8 cellular contexts compared by ENCODE assay signal in genomic region chr17:57874434-57875108, GRCh38. TPM values are rescaled to one million over a fixed set of nuclear protein-coding genes. Genes with fewer than 3 reads are reported as not detected.
DNase-seq lines count a peak whose midpoint lies in the region; ATAC-seq, FAIRE-seq and TF ChIP-seq lines count a peak whose summit lies in the region.

No MANE protein-coding gene starts in this region.

- peak overlapping the region; percentile 15 for H3K4me3 Mint-ChIP-seq in activated T-cell treated with anti-CD3 and anti-CD28 coated beads, Interleukin-2, amount 50 U/mL, for 24 hours
- peak overlapping the region in 7 of 8 donors; percentile 5 to 89 (median 64) for H3K4me3 Mint-ChIP-seq in naive B cell

- H3K27ac ChIP-seq in A549 (peak overlapping the region; percentile 92 to 95), IMR-90 (ENCODE audit: insufficient read depth, low read length) (peak overlapping the region; percentile 89), tibial artery (peak overlapping the region; percentile 79 to 84)

- H3K27ac Mint-ChIP-seq in activated T-cell treated with anti-CD3 and anti-CD28 coated beads, Interleukin-2, amount 50 U/mL, for 24 hours = no peak overlapping the region
- no peak overlapping the region for H3K27ac Mint-ChIP-seq in naive B cell

- TF ChIP-seq CTCF in A549 (IDR thresholded peaks at IDR 0.05) (no peak), IMR-90 (conservative IDR thresholded peaks at IDR 0.05; ENCODE audit: low read depth, low read length) (no peak), tibial artery (IDR thresholded peaks at IDR 0.05) (no peak)

- peaks cover 13 to 58% of the 10 kb centered on the region in 2 experiments for H3K79me1 ChIP-seq in IMR-90 (ENCODE audit: low read depth in 1 of 2, low read length in 2 of 2)

- H3K4ac ChIP-seq in IMR-90 (ENCODE audit: low read depth, low read length) = peak overlapping the region; percentile 100

- peak overlapping the region; percentile 100 for H2AK5ac ChIP-seq in IMR-90 (ENCODE audit: low read depth, low read length)

- H3K23ac ChIP-seq in IMR-90 (ENCODE audit: low read depth, low read length) = peak overlapping the region; percentile 97

- H3K9me3 ChIP-seq in A549 = no peaks in the 10 kb centered on the region
- no peaks in the 10 kb centered on the region for H3K9me3 ChIP-seq in IMR-90 (ENCODE audit: control insufficient read depth, insufficient read depth, low read length)
- H3K9me3 ChIP-seq in tibial artery = no peaks in the 10 kb centered on the region

- peak overlapping the region; percentile 92 for H3K56ac ChIP-seq in IMR-90 (ENCODE audit: extremely low read depth, insufficient read depth, low read length)

- H3K4me3 ChIP-seq in A549 (no peak overlapping the region), IMR-90 (ENCODE audit: insufficient read depth, low read depth, low read length) (no peak overlapping the region), tibial artery (peak overlapping the region; percentile 34 to 43)

- peak overlapping the region; percentile 98 for H2BK15ac ChIP-seq in IMR-90 (ENCODE audit: low read depth, low read length)

- H3K27me3 Mint-ChIP-seq in activated T-cell treated with anti-CD3 and anti-CD28 coated beads, Interleukin-2, amount 50 U/mL, for 24 hours = peaks cover 36% of the 10 kb centered on the region
- H3K27me3 Mint-ChIP-seq in naive B cell = peaks cover 50 to 67% (median 65%) of the 10 kb centered on the region in 3 donors

- TF ChIP-seq RAD21 in A549 (conservative IDR thresholded peaks at IDR 0.05 in 1 of 2, IDR thresholded peaks at IDR 0.05 in 1 of 2) (no peak), IMR-90 (IDR thresholded peaks at IDR 0.05; ENCODE audit: low read length) (no peak; the same call in 1 of the 2 replicates)

- peak overlapping the region; percentile 96 for H2AK9ac ChIP-seq in IMR-90 (replicated peaks; ENCODE audit: low read depth, low read length, poor library complexity)

- ATAC-seq in A549 (no peak), IMR-90 (ENCODE audit: low read depth) (peak; percentile 61), naive B cell (ENCODE audit: low read depth in 2 of 2) (peak; percentile 57 to 73)

- POLR2A ChIA-PET in A549 (lab: Yijun Ruan, JAX) (interaction anchor here (0.6 to 3.7 kb wide), 16 partner anchors 14 to 208 kb away, joined by 3 to 25 read pairs (median 6); partner anchors contain the start of genes MRPS23, SRSF1 and VEZF1), IMR-90 (lab: Charles Lee; ENCODE audit: unreplicated experiment) (interaction anchor here (0.7 to 2.2 kb wide), 9 partner anchors 13 to 125 kb away, joined by 3 to 15 read pairs (median 4); partner anchors contain the start of gene CUEDC1)

- peak overlapping the region; percentile 99 for H2BK120ac ChIP-seq in IMR-90 (ENCODE audit: low read depth, low read length)

- peak overlapping the region; percentile 80 to 95 for H4K8ac ChIP-seq in IMR-90 (ENCODE audit: low read depth in 2 of 2, low read length in 2 of 2)

- dilution Hi-C loops in IMR-90 (cut with HindIII; ENCODE audit: low sequenced_read_pairs, unreplicated experiment) = loop anchor here (25.0 kb wide), 1 partner anchor 113 kb away; the partner anchor contains the start of gene VEZF1

- intact Hi-C loops in IMR-90 (cut with micrococcal nuclease) (loop anchor here (1.0 to 2.0 kb wide), 5 partner anchors 13 to 113 kb away; partner anchors contain the start of gene CUEDC1), tibial artery (cut with DNase I; ENCODE audit: low total_unique reads) (loop anchor here (5.0 kb wide), 1 partner anchor 78 kb away; no protein-coding TSS in a partner anchor)

- no peak for FAIRE-seq in A549 (lab: Jason Lieb, UNC)

- H3K9me3 Mint-ChIP-seq in activated T-cell treated with anti-CD3 and anti-CD28 coated beads, Interleukin-2, amount 50 U/mL, for 24 hours = no peaks in the 10 kb centered on the region
- H3K9me3 Mint-ChIP-seq in naive B cell = no peaks in the 10 kb centered on the region

- CTCF ChIA-PET in A549 (lab: Yijun Ruan, JAX) = interaction anchor here (0.6 to 48.7 kb wide), 19 partner anchors 15 to 298 kb away, joined by 3 to 1377 read pairs (median 6); partner anchors contain the start of genes CUEDC1, MRPS23, SRSF1 and VEZF1
- CTCF ChIA-PET in IMR-90 (lab: Yijun Ruan, JAX) = interaction anchor here (0.8 to 2.0 kb wide), 12 partner anchors 15 to 238 kb away, joined by 3 to 7 read pairs (median 3); no protein-coding TSS in a partner anchor

- H3K4me2 ChIP-seq in A549 (peak overlapping the region; percentile 64), IMR-90 (ENCODE audit: low read depth, low read length) (peak overlapping the region; percentile 64)

- peak overlapping the region; percentile 99 for H4K91ac ChIP-seq in IMR-90 (ENCODE audit: insufficient read depth, low read depth, low read length)

- peak overlapping the region; percentile 98 for H2BK5ac ChIP-seq in IMR-90 (ENCODE audit: low read depth, low read length, poor library complexity, severe bottlenecking)

- no peaks in the 10 kb centered on the region for H3K36me3 Mint-ChIP-seq in activated T-cell treated with anti-CD3 and anti-CD28 coated beads, Interleukin-2, amount 50 U/mL, for 24 hours (ENCODE audit: low read depth)
- no peaks in the 10 kb centered on the region for H3K36me3 Mint-ChIP-seq in naive B cell

- WGBS in A549 (ENCODE audit: missing lambda C conversion rate) = 88% methylated on average over 30 of the region's 30 CpGs
- 0% methylated on average over 10 of the region's 30 CpGs; no CpG with 5 or more reads in 1 of the 2 experiments for WGBS in IMR-90 (ENCODE audit: extremely low coverage in 2 of 2, insufficient read length in 1 of 2), 2 experiments

- in situ Hi-C loops in IMR-90 (cut with MboI; ENCODE audit: low sequenced_read_pairs) = loop anchor here (25.0 kb wide), 1 partner anchor 463 kb away; the partner anchor contains the start of gene TSPOAP1

- peak overlapping the region; percentile 70 for H3K9ac ChIP-seq in IMR-90 (ENCODE audit: low read depth, low read length)

- DNase-seq in A549 (ENCODE audit: low read depth in 1 of 2, low spot score in 1 of 2) = no peak
- peak; percentile 95 for DNase-seq in IMR-90
- peak; percentile 64 for DNase-seq in activated T-cell treated with anti-CD3 and anti-CD28 coated beads, Interleukin-2, amount 50 U/mL, for 24 hours
- peak; percentile 95 for DNase-seq in fibroblast of peridontal ligament (ENCODE audit: extremely low read depth)
- DNase-seq in naive B cell = no peak
- DNase-seq in tibial artery = peak; percentile 74 to 89
- no peak for DNase-seq in COLO668 (lab: John Stamatoyannopoulos, UW; ENCODE audit: unreplicated experiment)
- DNase-seq in NCI-H1436 treated with DMSO at 0.1 percent for 48 hours (lab: John Stamatoyannopoulos, UW) = no peak

- H3K4me1 ChIP-seq in A549 (peaks cover 95% of the 10 kb centered on the region), IMR-90 (ENCODE audit: control insufficient read depth, insufficient read depth, low read length) (peaks cover 49% of the 10 kb centered on the region), tibial artery (peaks cover 5 to 61% (median 58%) of the 10 kb centered on the region in 4 donors)

- TF ChIP-seq POLR2A in A549 (IDR thresholded peaks at IDR 0.05; ENCODE audit: low read length) (no peak), IMR-90 (IDR thresholded peaks at IDR 0.05; ENCODE audit: low read depth, low read length) (no peak)

- peak overlapping the region; percentile 68 for H2AFZ ChIP-seq in IMR-90 (replicated peaks; ENCODE audit: low read length, poor library complexity)

- H2BK20ac ChIP-seq in IMR-90 (ENCODE audit: low read depth, low read length) = peak overlapping the region; percentile 95

- H3K36me3 ChIP-seq in IMR-90 (ENCODE audit: control insufficient read depth, insufficient read depth, low read length) = peaks cover 32% of the 10 kb centered on the region
- H3K36me3 ChIP-seq in tibial artery = peaks cover 25 to 47% (median 38%) of the 10 kb centered on the region in 3 donors

- H3K4me1 Mint-ChIP-seq in activated T-cell treated with anti-CD3 and anti-CD28 coated beads, Interleukin-2, amount 50 U/mL, for 24 hours (ENCODE audit: low read depth) = peaks cover 38% of the 10 kb centered on the region
- H3K4me1 Mint-ChIP-seq in naive B cell = peaks cover 19 to 25% (median 20%) of the 10 kb centered on the region in 3 donors

- H3K18ac ChIP-seq in IMR-90 (ENCODE audit: low read depth, low read length) = peak overlapping the region; percentile 79

- H3K14ac ChIP-seq in IMR-90 (replicated peaks; ENCODE audit: low read depth, low read length) = peak overlapping the region; percentile 98

- peak overlapping the region; percentile 83 for H4K5ac ChIP-seq in IMR-90 (ENCODE audit: low read depth, low read length)

- H3K27me3 ChIP-seq in IMR-90 (ENCODE audit: control insufficient read depth, insufficient read depth, low read length) (no peaks in the 10 kb centered on the region), tibial artery (no peaks in the 10 kb centered on the region)

- H4K20me1 ChIP-seq in IMR-90 (ENCODE audit: insufficient read depth, low read length) = no peaks in the 10 kb centered on the region

- peaks cover 35% of the 10 kb centered on the region for H3K9me1 ChIP-seq in IMR-90 (ENCODE audit: insufficient read depth, low read length)

- no peak for TF ChIP-seq EP300 in A549 (IDR thresholded peaks at IDR 0.05)

- no TSS peak for BruUV-seq in IMR-90 (replicated peaks; lab: Mats Ljungman, UMichigan)

TF ChIP-seq in A549, 52 proteins besides CTCF, POLR2A, EP300 and RAD21:
- TF ChIP-seq HEYL (CRISPR knock-in tag; IDR thresholded peaks at IDR 0.05) (no peak), MAFK (IDR thresholded peaks at IDR 0.05; ENCODE audit: partially characterized antibody) (peak; percentile 9)

TF ChIP-seq in IMR-90, 13 proteins besides CTCF, POLR2A, EP300 and RAD21 (continues in another document):
- TF ChIP-seq MAZ (IDR thresholded peaks at IDR 0.05; ENCODE audit: borderline replicate concordance, low read depth, low read length) = peak; percentile 97
- TF ChIP-seq MXI1 (IDR thresholded peaks at IDR 0.05; ENCODE audit: borderline replicate concordance, low read depth, low read length) = peak; percentile 97
- peak; percentile 89 for TF ChIP-seq MAFK (IDR thresholded peaks at IDR 0.05; ENCODE audit: low read depth, low read length)

RNA-seq across cellular contexts. Expression of gene MRPS23, which starts 24.7 kb away (rescaled TPM):
- polyA plus RNA-seq in A549 (2011; rRNA removed) = 73.2 and 110 TPM in 2 replicates
- polyA plus RNA-seq in A549 (2012; cell fraction: cytosol; rRNA removed) = 96.6 and 104 TPM in 2 replicates
- polyA plus RNA-seq in A549 (2012; cell fraction: nucleus; rRNA removed) = 45.7 and 49.9 TPM in 2 replicates
- polyA plus RNA-seq in A549 (2017; fragmentation: RNase III; extraction: RNeasy Plus Mini Kit Qiagen cat#74134 plus additional on column Dnase treatment) = 140 to 164 TPM (median 153 TPM) in 3 replicates
- 36.4 and 52.6 TPM in 2 replicates for polyA minus RNA-seq in A549 (2011; rRNA and poly(A)+ RNA removed)
- total RNA-seq in IMR-90 (2012; rRNA removed) = 37.3 and 41.7 TPM in 2 replicates
- 22.1 and 23.5 TPM in 2 replicates for polyA plus RNA-seq in IMR-90 (2012; rRNA removed)
- polyA plus RNA-seq in IMR-90 (2012; cell fraction: cytosol; rRNA removed) = 22.4 and 35.2 TPM in 2 replicates
- polyA plus RNA-seq in IMR-90 (2012; cell fraction: nucleus; rRNA removed; ENCODE audit: low replicate concordance) = 9.9 and 18.3 TPM in 2 replicates
- 10 to 100 TPM; 26.3 to 48.7 (median 33.0) TPM for polyA plus RNA-seq in naive B cell (ENCODE audit: low read depth in 6 of 6)

Comparison
In these comparisons a context has a peak if more than half of its experiments do, and no peak if none do; other contexts are left out.
1. ATAC-seq: peak in IMR-90 (single experiment) and naive B cell (2 of 2); none in A549 (0 of 2).
2. DNase-seq: peak in IMR-90 (single experiment), activated T-cell treated with anti-CD3 and anti-CD28 coated beads, Interleukin-2, amount 50 U/mL, for 24 hours (single experiment), fibroblast of peridontal ligament (single experiment) and tibial artery (2 of 2); none in A549 (0 of 2), naive B cell (single experiment), COLO668 (single experiment) and NCI-H1436 treated with DMSO at 0.1 percent for 48 hours (single experiment).
3. H3K4me3 ChIP-seq: peak in tibial artery (2 of 2); none in A549 (single experiment) and IMR-90 (single experiment).
4. Peak in every context shown above with its lines, with median percentiles within 50 percentile points of each other: H3K27ac ChIP-seq.